Comparison of ENCODE assay signal across 1 cellular context in genomic region chr19:43754562-43755255, GRCh38.
A peak's percentile ranks its signal among the peaks of the same experiment; 100 is the strongest.
TF ChIP-seq lines count a peak whose summit lies in the region.

Gene SMG9 (minus strand): TSS chr19:43754962. CDS start chr19:43750741, 4,221 bp downstream.

TF ChIP-seq in HEK293, 187 proteins besides CTCF, POLR2A, EP300 and RAD21 (continued from another document and continues in another):
- TF ChIP-seq PRDM10 (tag by site-specific recombination; IDR thresholded peaks at IDR 0.05) (peak; percentile 92), ZNF292 (tag by site-specific recombination; IDR thresholded peaks at IDR 0.05; ENCODE audit: borderline replicate concordance, low read depth) (no peak), ZNF280C (tag by site-specific recombination; IDR thresholded peaks at IDR 0.05) (no peak), ZNF707 (tag by site-specific recombination; IDR thresholded peaks at IDR 0.05) (no peak), ZNF302 (tag by site-specific recombination; IDR thresholded peaks at IDR 0.05; ENCODE audit: low read depth) (no peak), ZBTB21 (tag by site-specific recombination; IDR thresholded peaks at IDR 0.05) (peak; percentile 58), KLF16 (tag by site-specific recombination; IDR thresholded peaks at IDR 0.05) (peak; percentile 93), ZNF416 (tag by site-specific recombination; IDR thresholded peaks at IDR 0.05) (no peak), ZNF37A (tag by site-specific recombination; IDR thresholded peaks at IDR 0.05) (no peak), ZNF169 (tag by site-specific recombination; IDR thresholded peaks at IDR 0.05) (no peak), ZNF175 (tag by site-specific recombination; IDR thresholded peaks at IDR 0.05) (no peak), IKZF3 (tag by site-specific recombination; IDR thresholded peaks at IDR 0.05) (peak; percentile 84), ZNF311 (tag by site-specific recombination; IDR thresholded peaks at IDR 0.05; ENCODE audit: borderline replicate concordance) (no peak), ZNF747 (tag by site-specific recombination; IDR thresholded peaks at IDR 0.05) (no peak), ZFP3 (tag by site-specific recombination; IDR thresholded peaks at IDR 0.05; ENCODE audit: low read depth) (no peak), ZNF843 (tag by site-specific recombination; IDR thresholded peaks at IDR 0.05) (peak; percentile 83), PATZ1 (tag by site-specific recombination; IDR thresholded peaks at IDR 0.05) (peak; percentile 100), GFI1B (tag by site-specific recombination; IDR thresholded peaks at IDR 0.05) (no peak), ZNF654 (tag by site-specific recombination; IDR thresholded peaks at IDR 0.05; ENCODE audit: low read depth) (no peak), SP3 (tag by site-specific recombination; IDR thresholded peaks at IDR 0.05) (peak; percentile 92), KLF9 (tag by site-specific recombination; IDR thresholded peaks at IDR 0.05; ENCODE audit: low read depth) (peak; percentile 88), ZNF785 (tag by site-specific recombination; IDR thresholded peaks at IDR 0.05) (peak; percentile 84; the same call in 1 of the 2 replicates), ZNF701 (tag by site-specific recombination; IDR thresholded peaks at IDR 0.05) (no peak), ZNF341 (tag by site-specific recombination; IDR thresholded peaks at IDR 0.05; ENCODE audit: low read depth) (peak; percentile 93), ZNF555 (tag by site-specific recombination; conservative IDR thresholded peaks at IDR 0.05) (no peak), ZNF513 (tag by site-specific recombination; IDR thresholded peaks at IDR 0.05) (peak; percentile 87), ZNF148 (tag by site-specific recombination; IDR thresholded peaks at IDR 0.05; ENCODE audit: borderline replicate concordance) (no peak), ZNF132 (tag by site-specific recombination; IDR thresholded peaks at IDR 0.05; ENCODE audit: borderline replicate concordance) (no peak), ZNF202 (tag by site-specific recombination; IDR thresholded peaks at IDR 0.05; ENCODE audit: borderline replicate concordance) (no peak), ZNF19 (tag by site-specific recombination; IDR thresholded peaks at IDR 0.05; ENCODE audit: low read depth) (no peak), ZNF138 (tag by site-specific recombination; IDR thresholded peaks at IDR 0.05; ENCODE audit: borderline replicate concordance) (no peak), ZNF2 (tag by site-specific recombination; IDR thresholded peaks at IDR 0.05) (0 out of 2 replicates have a peak, but pooled peaks have one; percentile 72), ZNF362 (tag by site-specific recombination; IDR thresholded peaks at IDR 0.05) (no peak), ZNF518A (tag by site-specific recombination; conservative IDR thresholded peaks at IDR 0.05; ENCODE audit: low read depth) (0 out of 2 replicates have a peak, but pooled peaks have one; percentile 35), ZNF530 (tag by site-specific recombination; IDR thresholded peaks at IDR 0.05; ENCODE audit: low read depth) (no peak), ZNF664 (tag by site-specific recombination; IDR thresholded peaks at IDR 0.05) (no peak), ZBTB8A (tag by site-specific recombination; IDR thresholded peaks at IDR 0.05) (peak; percentile 73), ZNF658 (tag by site-specific recombination; IDR thresholded peaks at IDR 0.05) (no peak), ZNF777 (tag by site-specific recombination; IDR thresholded peaks at IDR 0.05; ENCODE audit: borderline replicate concordance) (no peak; the same call in 1 of the 2 replicates), ZNF677 (tag by site-specific recombination; IDR thresholded peaks at IDR 0.05) (peak; percentile 34; the same call in 1 of the 2 replicates), ZNF488 (tag by site-specific recombination; IDR thresholded peaks at IDR 0.05) (no peak), ZNF791 (tag by site-specific recombination; IDR thresholded peaks at IDR 0.05) (no peak)
